In genomic region chr10:123380491-123381085, GRCh38 we compare ENCODE assay signal across 9 cellular contexts.
A peak's percentile ranks its signal among the peaks of the same experiment; 100 is the strongest.
DNase-seq lines count a peak whose midpoint lies in the region; ATAC-seq, FAIRE-seq and TF ChIP-seq lines count a peak whose summit lies in the region.
"Had no signal": no experiment of that assay in that cellular context is flagged by ENCODE, and none has a peak within 500 bp of the region (broad histone marks: within the 10 kb centered on the region; RNA-seq: fewer than 3 reads in every experiment).

No MANE protein-coding gene starts in this region.

- peak; percentile 51 for FAIRE-seq in keratinocyte (lab: Jason Lieb, UNC)

- TF ChIP-seq POLR2A in GM18505 (IDR thresholded peaks at IDR 0.05; ENCODE audit: borderline replicate concordance, extremely low read depth, insufficient read depth, insufficient read length): no peak

- ATAC-seq in GM18505 (IDR thresholded peaks at IDR 0.05; ENCODE audit: unreplicated experiment) (no peak), HG02840 (IDR thresholded peaks at IDR 0.05; ENCODE audit: low FRiP score, unreplicated experiment) (no peak)

- no peak overlapping the region for H3K18ac ChIP-seq in mesenchymal stem cell (ENCODE audit: low read depth in 1 of 2, low read length in 2 of 2)

- dilution Hi-C loops in keratinocyte (cut with MboI; ENCODE audit: extremely low pct_ligation_motif_present, low sequenced_read_pairs): no loop called here

- H3K9me3 ChIP-seq in BLaER1: peaks cover 34% of the 10 kb centered on the region
- peaks cover 1% of the 10 kb centered on the region for H3K9me3 ChIP-seq in keratinocyte (ENCODE audit: control insufficient read depth, low read depth, low read length)
- H3K9me3 ChIP-seq in mesenchymal stem cell (ENCODE audit: control insufficient read depth, low read length): peaks cover 2% of the 10 kb centered on the region

- H3K36me3 ChIP-seq in BLaER1 (peaks cover 7% of the 10 kb centered on the region; the same call in 1 of the 2 replicates), keratinocyte (ENCODE audit: control insufficient read depth in 2 of 2, extremely low read depth in 1 of 2, insufficient read depth in 2 of 2, low read length in 2 of 2) (no peaks in the 10 kb centered on the region), mesenchymal stem cell (ENCODE audit: control insufficient read depth in 1 of 2, insufficient read depth in 2 of 2, low read depth in 1 of 2, low read length in 2 of 2) (no peaks in the 10 kb centered on the region)

- H3K4me1 ChIP-seq in BLaER1 (peaks cover 39% of the 10 kb centered on the region), keratinocyte (ENCODE audit: control insufficient read depth, extremely low read depth, insufficient read depth, low read length) (no peaks in the 10 kb centered on the region), mesenchymal stem cell (ENCODE audit: control insufficient read depth, insufficient read depth, low read depth, low read length) (no peaks in the 10 kb centered on the region)

- H3K4ac ChIP-seq in mesenchymal stem cell (ENCODE audit: low read depth in 1 of 2, low read length in 2 of 2): no peak overlapping the region

- no peak overlapping the region for H2BK120ac ChIP-seq in mesenchymal stem cell (ENCODE audit: low read depth, low read length)

- no peak overlapping the region for H2AFZ ChIP-seq in keratinocyte (ENCODE audit: control insufficient read depth, low read length)
- no peak overlapping the region for H2AFZ ChIP-seq in mesenchymal stem cell (ENCODE audit: low read depth, low read length)

- H4K91ac ChIP-seq in mesenchymal stem cell (ENCODE audit: low read length): no peak overlapping the region

- WGBS in mesenchymal stem cell: 66% methylated on average over 7 of the region's 7 CpGs

- no peak overlapping the region for H2BK15ac ChIP-seq in mesenchymal stem cell (ENCODE audit: low read depth, poor library complexity, severe bottlenecking)

- no peak overlapping the region for H3K14ac ChIP-seq in mesenchymal stem cell (ENCODE audit: low read length in 2 of 2)

- no peaks in the 10 kb centered on the region for H3K79me1 ChIP-seq in mesenchymal stem cell (replicated peaks; ENCODE audit: low read length, poor library complexity, severe bottlenecking)

- H3K4me2 ChIP-seq in BLaER1 (0 out of 2 replicates have a peak overlapping the region, but pooled peaks have one; percentile 39), keratinocyte (ENCODE audit: control insufficient read depth, extremely low read depth, insufficient read depth, low read depth, low read length) (no peak overlapping the region), mesenchymal stem cell (ENCODE audit: low read length, poor library complexity, severe bottlenecking) (no peak overlapping the region)

- H4K20me1 ChIP-seq in BLaER1 (no peaks in the 10 kb centered on the region), keratinocyte (ENCODE audit: control insufficient read depth, extremely low read depth, insufficient read depth, low read length) (no peaks in the 10 kb centered on the region)

- H2AK5ac ChIP-seq in mesenchymal stem cell (ENCODE audit: low read length, severe bottlenecking): no peak overlapping the region

- H3K9ac ChIP-seq in BLaER1: no peak overlapping the region
- H3K9ac ChIP-seq in keratinocyte (ENCODE audit: control insufficient read depth, extremely low read depth, insufficient read depth, low read length): no peak overlapping the region
- no peak overlapping the region for H3K9ac ChIP-seq in mesenchymal stem cell (ENCODE audit: low read length)

- no peak overlapping the region for H3K4me3 ChIP-seq in BLaER1
- no peak overlapping the region for H3K4me3 ChIP-seq in keratinocyte (ENCODE audit: control insufficient read depth in 2 of 3, extremely low read depth in 1 of 3, insufficient read depth in 2 of 3, low read depth in 1 of 3, low read length in 3 of 3)
- H3K4me3 ChIP-seq in mesenchymal stem cell (ENCODE audit: insufficient read depth in 1 of 2, low read depth in 1 of 2, low read length in 2 of 2): no peak overlapping the region
- H3K4me3 ChIP-seq: SK-N-MC had no signal

- H2BK5ac ChIP-seq in mesenchymal stem cell (ENCODE audit: low read depth, low read length, poor library complexity, severe bottlenecking): no peak overlapping the region

- no peaks in the 10 kb centered on the region for H3K9me1 ChIP-seq in keratinocyte (ENCODE audit: control insufficient read depth, extremely low read depth, insufficient read depth, low read length)

- H2BK12ac ChIP-seq in mesenchymal stem cell (ENCODE audit: low read length in 2 of 2): no peak overlapping the region

- H4K8ac ChIP-seq in mesenchymal stem cell (ENCODE audit: low read length): no peak overlapping the region

- peak; percentile 31 for DNase-seq in HT-29 (ENCODE audit: low spot score)
- peak; percentile 51 for DNase-seq in RKO (ENCODE audit: low spot score)
- DNase-seq in keratinocyte (ENCODE audit: low read depth, low spot score): no peak
- DNase-seq in NCI-H2107 treated with DMSO at 0.1 percent for 48 hours (lab: John Stamatoyannopoulos, UW; ENCODE audit: unreplicated experiment): no peak
- DNase-seq in mesenchymal stem cell: no peak

- H3K27ac ChIP-seq in BLaER1 (no peak overlapping the region), keratinocyte (ENCODE audit: control insufficient read depth, insufficient read depth, low read length) (no peak overlapping the region), mesenchymal stem cell (ENCODE audit: low read length, poor library complexity, severe bottlenecking) (no peak overlapping the region)
- H3K27ac ChIP-seq: SK-N-MC had no signal

- H3K79me2 ChIP-seq in keratinocyte (ENCODE audit: control insufficient read depth, insufficient read depth, low read length): no peaks in the 10 kb centered on the region

- no peaks in the 10 kb centered on the region for H3K27me3 ChIP-seq in BLaER1
- peaks cover 2% of the 10 kb centered on the region for H3K27me3 ChIP-seq in keratinocyte (ENCODE audit: control insufficient read depth, extremely low read depth, insufficient read depth, low read length)
- peaks cover 0 to 15% of the 10 kb centered on the region in 2 experiments for H3K27me3 ChIP-seq in mesenchymal stem cell (ENCODE audit: control insufficient read depth in 1 of 2, insufficient read depth in 1 of 2, low read length in 2 of 2)

- TF ChIP-seq CTCF in keratinocyte (optimal IDR thresholded peaks at IDR 0.05 in 1 of 3, IDR thresholded peaks at IDR 0.05 in 1 of 3, conservative IDR thresholded peaks at IDR 0.05 in 1 of 3; ENCODE audit: extremely low read depth in 1 of 3, insufficient read depth in 2 of 3, low read length in 3 of 3): peak in 2 of 3 experiments; percentile 22 to 43

- no peak overlapping the region for H3K23ac ChIP-seq in mesenchymal stem cell (ENCODE audit: low read length in 2 of 2)

Comparison
In these comparisons a context has a peak if more than half of its experiments do, and no peak if none do; other contexts are left out.
1. DNase-seq: peak in HT-29 (single experiment) and RKO (single experiment); none in keratinocyte (single experiment), NCI-H2107 treated with DMSO at 0.1 percent for 48 hours (single experiment) and mesenchymal stem cell (single experiment).